Comparison of ENCODE assay signal across 1 cellular context in the genomic region with DNA sequence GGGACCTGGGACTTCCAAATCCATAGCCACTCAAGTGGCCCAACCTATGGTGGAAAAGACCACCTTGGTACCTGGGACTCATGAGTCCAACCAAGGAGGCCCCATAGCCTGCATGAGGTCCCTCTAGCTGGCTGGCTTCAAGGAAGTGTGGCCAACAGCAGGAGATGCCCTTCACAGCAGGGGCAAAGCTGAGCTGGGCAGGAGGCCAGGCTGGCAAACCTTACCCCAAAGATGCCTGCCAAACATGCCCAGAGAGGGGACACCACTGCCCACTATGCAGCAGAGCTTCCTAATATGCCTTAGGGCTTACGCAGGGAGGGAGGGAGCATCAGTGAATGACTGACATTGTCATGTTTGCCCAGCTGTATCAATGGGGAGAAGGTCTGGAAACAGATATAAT.
TF ChIP-seq lines count a peak whose summit lies in the region.

No MANE protein-coding gene starts in this region.

TF ChIP-seq in IMR-90, 13 proteins besides CTCF, POLR2A, EP300 and RAD21 (continued from another document):
- TF ChIP-seq USF2 (IDR thresholded peaks at IDR 0.05; ENCODE audit: low read depth, low read length) (no peak), FOS (IDR thresholded peaks at IDR 0.05; ENCODE audit: low read depth, low read length) (no peak), NFE2L2 (IDR thresholded peaks at IDR 0.05; ENCODE audit: low read depth, low read length) (no peak), MXI1 (IDR thresholded peaks at IDR 0.05; ENCODE audit: borderline replicate concordance, low read depth, low read length) (no peak), MAFK (IDR thresholded peaks at IDR 0.05; ENCODE audit: low read depth, low read length) (no peak), CHD1 (IDR thresholded peaks at IDR 0.05; ENCODE audit: low read depth, low read length) (no peak), RCOR1 (IDR thresholded peaks at IDR 0.05; ENCODE audit: insufficient replicate concordance, low read length) (no peak), CEBPB (IDR thresholded peaks at IDR 0.05; ENCODE audit: low read depth, low read length) (no peak), SMC3 (IDR thresholded peaks at IDR 0.05; ENCODE audit: low read depth, low read length) (no peak), MAZ (IDR thresholded peaks at IDR 0.05; ENCODE audit: borderline replicate concordance, low read depth, low read length) (no peak), RFX5 (IDR thresholded peaks at IDR 0.05; ENCODE audit: low read depth, low read length) (no peak), BHLHE40 (IDR thresholded peaks at IDR 0.05; ENCODE audit: low read depth, low read length) (no peak)
